1 cellular context compared by ENCODE assay signal in the genomic region with DNA sequence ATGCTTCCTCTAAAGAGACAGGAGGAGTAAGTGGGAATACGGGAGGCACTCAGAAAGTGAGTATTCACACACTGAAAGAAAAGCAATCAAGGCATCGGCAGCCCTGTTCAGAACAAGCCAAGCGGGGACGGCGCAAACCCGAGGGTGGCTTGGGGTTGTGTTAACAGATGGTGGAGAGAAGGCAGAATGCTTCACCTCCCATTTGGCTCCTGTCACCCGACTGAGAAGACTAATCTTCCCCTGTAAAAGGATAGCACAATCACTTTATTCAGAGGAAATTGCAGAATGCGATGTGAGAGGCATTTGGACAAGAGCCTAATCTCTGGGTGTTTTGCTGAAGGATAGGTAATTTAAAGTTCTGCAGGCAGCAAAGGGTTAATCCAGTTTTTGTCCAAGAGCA.
TF ChIP-seq lines count a peak whose summit lies in the region.

No MANE protein-coding gene starts in this region.

TF ChIP-seq in GM23338, 12 proteins besides CTCF, POLR2A, EP300 and RAD21 (continued from another document):
- TF ChIP-seq, protein P1, sequence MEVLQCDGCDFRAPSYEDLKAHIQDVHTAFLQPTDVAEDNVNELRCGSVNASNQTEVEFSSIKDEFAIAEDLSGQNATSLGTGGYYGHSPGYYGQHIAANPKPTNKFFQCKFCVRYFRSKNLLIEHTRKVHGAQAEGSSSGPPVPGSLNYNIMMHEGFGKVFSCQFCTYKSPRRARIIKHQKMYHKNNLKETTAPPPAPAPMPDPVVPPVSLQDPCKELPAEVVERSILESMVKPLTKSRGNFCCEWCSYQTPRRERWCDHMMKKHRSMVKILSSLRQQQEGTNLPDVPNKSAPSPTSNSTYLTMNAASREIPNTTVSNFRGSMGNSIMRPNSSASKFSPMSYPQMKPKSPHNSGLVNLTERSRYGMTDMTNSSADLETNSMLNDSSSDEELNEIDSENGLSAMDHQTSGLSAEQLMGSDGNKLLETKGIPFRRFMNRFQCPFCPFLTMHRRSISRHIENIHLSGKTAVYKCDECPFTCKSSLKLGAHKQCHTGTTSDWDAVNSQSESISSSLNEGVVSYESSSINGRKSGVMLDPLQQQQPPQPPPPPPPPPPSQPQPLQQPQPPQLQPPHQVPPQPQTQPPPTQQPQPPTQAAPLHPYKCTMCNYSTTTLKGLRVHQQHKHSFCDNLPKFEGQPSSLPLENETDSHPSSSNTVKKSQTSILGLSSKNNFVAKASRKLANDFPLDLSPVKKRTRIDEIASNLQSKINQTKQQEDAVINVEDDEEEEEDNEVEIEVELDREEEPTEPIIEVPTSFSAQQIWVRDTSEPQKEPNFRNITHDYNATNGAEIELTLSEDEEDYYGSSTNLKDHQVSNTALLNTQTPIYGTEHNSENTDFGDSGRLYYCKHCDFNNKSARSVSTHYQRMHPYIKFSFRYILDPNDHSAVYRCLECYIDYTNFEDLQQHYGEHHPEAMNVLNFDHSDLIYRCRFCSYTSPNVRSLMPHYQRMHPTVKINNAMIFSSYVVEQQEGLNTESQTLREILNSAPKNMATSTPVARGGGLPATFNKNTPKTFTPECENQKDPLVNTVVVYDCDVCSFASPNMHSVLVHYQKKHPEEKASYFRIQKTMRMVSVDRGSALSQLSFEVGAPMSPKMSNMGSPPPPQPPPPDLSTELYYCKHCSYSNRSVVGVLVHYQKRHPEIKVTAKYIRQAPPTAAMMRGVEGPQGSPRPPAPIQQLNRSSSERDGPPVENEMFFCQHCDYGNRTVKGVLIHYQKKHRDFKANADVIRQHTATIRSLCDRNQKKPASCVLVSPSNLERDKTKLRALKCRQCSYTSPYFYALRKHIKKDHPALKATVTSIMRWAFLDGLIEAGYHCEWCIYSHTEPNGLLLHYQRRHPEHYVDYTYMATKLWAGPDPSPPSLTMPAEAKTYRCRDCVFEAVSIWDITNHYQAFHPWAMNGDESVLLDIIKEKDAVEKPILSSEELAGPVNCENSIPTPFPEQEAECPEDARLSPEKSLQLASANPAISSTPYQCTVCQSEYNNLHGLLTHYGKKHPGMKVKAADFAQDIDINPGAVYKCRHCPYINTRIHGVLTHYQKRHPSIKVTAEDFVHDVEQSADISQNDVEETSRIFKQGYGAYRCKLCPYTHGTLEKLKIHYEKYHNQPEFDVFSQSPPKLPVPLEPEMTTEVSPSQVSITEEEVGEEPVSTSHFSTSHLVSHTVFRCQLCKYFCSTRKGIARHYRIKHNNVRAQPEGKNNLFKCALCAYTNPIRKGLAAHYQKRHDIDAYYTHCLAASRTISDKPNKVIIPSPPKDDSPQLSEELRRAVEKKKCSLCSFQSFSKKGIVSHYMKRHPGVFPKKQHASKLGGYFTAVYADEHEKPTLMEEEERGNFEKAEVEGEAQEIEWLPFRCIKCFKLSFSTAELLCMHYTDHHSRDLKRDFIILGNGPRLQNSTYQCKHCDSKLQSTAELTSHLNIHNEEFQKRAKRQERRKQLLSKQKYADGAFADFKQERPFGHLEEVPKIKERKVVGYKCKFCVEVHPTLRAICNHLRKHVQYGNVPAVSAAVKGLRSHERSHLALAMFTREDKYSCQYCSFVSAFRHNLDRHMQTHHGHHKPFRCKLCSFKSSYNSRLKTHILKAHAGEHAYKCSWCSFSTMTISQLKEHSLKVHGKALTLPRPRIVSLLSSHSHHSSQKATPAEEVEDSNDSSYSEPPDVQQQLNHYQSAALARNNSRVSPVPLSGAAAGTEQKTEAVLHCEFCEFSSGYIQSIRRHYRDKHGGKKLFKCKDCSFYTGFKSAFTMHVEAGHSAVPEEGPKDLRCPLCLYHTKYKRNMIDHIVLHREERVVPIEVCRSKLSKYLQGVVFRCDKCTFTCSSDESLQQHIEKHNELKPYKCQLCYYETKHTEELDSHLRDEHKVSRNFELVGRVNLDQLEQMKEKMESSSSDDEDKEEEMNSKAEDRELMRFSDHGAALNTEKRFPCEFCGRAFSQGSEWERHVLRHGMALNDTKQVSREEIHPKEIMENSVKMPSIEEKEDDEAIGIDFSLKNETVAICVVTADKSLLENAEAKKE (CRISPR knock-in tag; IDR thresholded peaks at IDR 0.05), result no peak
- TF ChIP-seq ZNF114 (CRISPR knock-in tag; IDR thresholded peaks at IDR 0.05) (no peak), JUNB (IDR thresholded peaks at IDR 0.05; ENCODE audit: unreplicated experiment) (no peak)
- TF ChIP-seq, protein P2, sequence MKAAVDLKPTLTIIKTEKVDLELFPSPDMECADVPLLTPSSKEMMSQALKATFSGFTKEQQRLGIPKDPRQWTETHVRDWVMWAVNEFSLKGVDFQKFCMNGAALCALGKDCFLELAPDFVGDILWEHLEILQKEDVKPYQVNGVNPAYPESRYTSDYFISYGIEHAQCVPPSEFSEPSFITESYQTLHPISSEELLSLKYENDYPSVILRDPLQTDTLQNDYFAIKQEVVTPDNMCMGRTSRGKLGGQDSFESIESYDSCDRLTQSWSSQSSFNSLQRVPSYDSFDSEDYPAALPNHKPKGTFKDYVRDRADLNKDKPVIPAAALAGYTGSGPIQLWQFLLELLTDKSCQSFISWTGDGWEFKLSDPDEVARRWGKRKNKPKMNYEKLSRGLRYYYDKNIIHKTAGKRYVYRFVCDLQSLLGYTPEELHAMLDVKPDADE (IDR thresholded peaks at IDR 0.05), result no peak
